ENCODE assay signal across 19 cellular contexts in genomic region chr19:1753730-1754442, GRCh38. TPM values are rescaled to one million over a fixed set of nuclear protein-coding genes. Genes with fewer than 3 reads are reported as not detected.
DNase-seq lines count a peak whose midpoint lies in the region; ATAC-seq and TF ChIP-seq lines count a peak whose summit lies in the region.
"Had no signal": no experiment of that assay in that cellular context is flagged by ENCODE, and none has a peak within 500 bp of the region (broad histone marks: within the 10 kb centered on the region; RNA-seq: fewer than 3 reads in every experiment).

No MANE protein-coding gene starts in this region.

- CTCF ChIA-PET in mammary epithelial cell (lab: Charles Lee; ENCODE audit: low non-redundant PET) (interaction anchor here (0.8 kb wide), 1 partner anchor 58 kb away, joined by 3 read pairs; no protein-coding TSS in a partner anchor), MCF 10A (lab: Yijun Ruan, JAX) (interaction anchor here (0.6 to 1.6 kb wide), 2 partner anchors 82 kb away, joined by 3 to 4 read pairs; no protein-coding TSS in a partner anchor), Calu3 (lab: Charles Lee) (no interaction called here)

- H3K36me3 Mint-ChIP-seq in MCF 10A (ENCODE audit: insufficient read depth, unreplicated experiment), result no peaks in the 10 kb centered on the region
- peaks cover 60% of the 10 kb centered on the region for H3K36me3 Mint-ChIP-seq in Calu3 (ENCODE audit: insufficient read depth, unreplicated experiment)
- H3K36me3 Mint-ChIP-seq: CD4-positive, alpha-beta memory T cell had no signal

- H3K4me1 Mint-ChIP-seq in MCF 10A (ENCODE audit: insufficient read depth, unreplicated experiment), result peaks cover 6% of the 10 kb centered on the region
- H3K4me1 Mint-ChIP-seq in Calu3 (ENCODE audit: low read depth, unreplicated experiment), result peaks cover 9% of the 10 kb centered on the region
- peaks cover 42% of the 10 kb centered on the region for H3K4me1 Mint-ChIP-seq in stimulated activated naive CD8-positive, alpha-beta T cell treated with anti-CD3 and anti-CD28 coated beads, Interleukin-15, amount 100 ng/mL, for 72 hours

- in situ Hi-C loops in mammary epithelial cell (cut with MboI; ENCODE audit: low sequenced_read_pairs in 2 of 2), result no loop called here

- H2AFZ ChIP-seq in mammary epithelial cell (ENCODE audit: low read depth, low read length), result no peak overlapping the region

- DNase-seq in mammary epithelial cell, result no peak
- no peak for DNase-seq in MCF 10A (ENCODE audit: unreplicated experiment)
- no peak for DNase-seq in Calu3
- no peak for DNase-seq in NT2/D1 (ENCODE audit: low read depth, low spot score)
- DNase-seq in activated CD4-positive, alpha-beta T cell treated with anti-CD3 and anti-CD28 coated beads, Interleukin-2, amount 50 U/mL, for 4 hours, result no peak
- DNase-seq in dedifferentiated amniotic fluid mesenchymal stem cell (ENCODE audit: extremely low spot score), result no peak
- DNase-seq in stimulated activated naive CD8-positive, alpha-beta T cell treated with anti-CD3 and anti-CD28 coated beads, Interleukin-15, amount 100 ng/mL, for 72 hours, result no peak
- DNase-seq: 8988T, BE2C, DMS 273 treated with DMSO at 0.1 percent for 48 hours, DMS79 treated with DMSO at 0.1 percent for 48 hours had no signal

- peaks cover 2% of the 10 kb centered on the region for H4K20me1 ChIP-seq in mammary epithelial cell (ENCODE audit: insufficient read depth, low read length)

- no peak overlapping the region for H3K9ac ChIP-seq in mammary epithelial cell (ENCODE audit: insufficient read depth, low read length)
- H3K9ac ChIP-seq in NT2/D1 (ENCODE audit: insufficient read length, low read depth), result no peak overlapping the region
- H3K9ac ChIP-seq: KMS-11 had no signal

- WGBS in mammary epithelial cell (ENCODE audit: low coverage, missing lambda C conversion rate), result 9% methylated on average over 17 of the region's 122 CpGs

- intact Hi-C loops in mammary epithelial cell (cut with micrococcal nuclease), result no loop called here
- intact Hi-C loops in MCF 10A (cut with micrococcal nuclease), result no loop called here
- intact Hi-C loops in Calu3 (cut with micrococcal nuclease; ENCODE audit: unreplicated experiment), result no loop called here

- H3K27ac Mint-ChIP-seq in MCF 10A (ENCODE audit: low read depth, unreplicated experiment), result no peak overlapping the region
- H3K27ac Mint-ChIP-seq in Calu3 (ENCODE audit: unreplicated experiment), result no peak overlapping the region
- no peak overlapping the region for H3K27ac Mint-ChIP-seq in stimulated activated naive CD8-positive, alpha-beta T cell treated with anti-CD3 and anti-CD28 coated beads, Interleukin-15, amount 100 ng/mL, for 72 hours
- H3K27ac Mint-ChIP-seq: CD14-positive monocyte had no signal

- H3K27me3 Mint-ChIP-seq in MCF 10A (ENCODE audit: insufficient read depth, unreplicated experiment) (peaks cover 55% of the 10 kb centered on the region), Calu3 (ENCODE audit: unreplicated experiment) (no peaks in the 10 kb centered on the region)
- peaks cover 83% of the 10 kb centered on the region for H3K27me3 Mint-ChIP-seq in stimulated activated naive CD8-positive, alpha-beta T cell treated with anti-CD3 and anti-CD28 coated beads, Interleukin-15, amount 100 ng/mL, for 72 hours

- H3K79me2 ChIP-seq in mammary epithelial cell (ENCODE audit: insufficient read depth, low read length), result no peaks in the 10 kb centered on the region

- H3K27me3 ChIP-seq in mammary epithelial cell (ENCODE audit: insufficient read depth, low read length), result peaks cover 57% of the 10 kb centered on the region
- peaks cover 98% of the 10 kb centered on the region for H3K27me3 ChIP-seq in NT2/D1 (ENCODE audit: insufficient read depth, insufficient read length)

- H3K4me1 ChIP-seq in mammary epithelial cell (ENCODE audit: insufficient read depth, low read length) (peaks cover 22% of the 10 kb centered on the region), NT2/D1 (ENCODE audit: insufficient read depth, insufficient read length) (peaks cover 35% of the 10 kb centered on the region)
- H3K4me1 ChIP-seq: BE2C, HAP-1 had no signal

- H3K27ac ChIP-seq in mammary epithelial cell (ENCODE audit: insufficient read depth, low read depth, low read length), result no peak overlapping the region
- H3K27ac ChIP-seq: HL-60, KMS-11 had no signal

- H3K9me3 Mint-ChIP-seq in MCF 10A (ENCODE audit: unreplicated experiment) (no peaks in the 10 kb centered on the region), Calu3 (ENCODE audit: low read depth, unreplicated experiment) (no peaks in the 10 kb centered on the region)
- no peaks in the 10 kb centered on the region for H3K9me3 Mint-ChIP-seq in stimulated activated naive CD8-positive, alpha-beta T cell treated with anti-CD3 and anti-CD28 coated beads, Interleukin-15, amount 100 ng/mL, for 72 hours

- H3K4me3 ChIP-seq in mammary epithelial cell (replicated peaks in 1 of 3; ENCODE audit: insufficient read depth in 1 of 3, low read depth in 2 of 3, low read length in 3 of 3) (no peak overlapping the region), NT2/D1 (ENCODE audit: insufficient read length, low read depth) (peak overlapping the region; percentile 15)
- H3K4me3 ChIP-seq: HAP-1 had no signal

- H3K36me3 ChIP-seq in mammary epithelial cell (ENCODE audit: insufficient read depth, low read length) (no peaks in the 10 kb centered on the region), NT2/D1 (ENCODE audit: insufficient read depth, insufficient read length, low read length) (no peaks in the 10 kb centered on the region)
- H3K36me3 ChIP-seq: BE2C, HAP-1 had no signal

- POLR2A ChIA-PET in MCF 10A (lab: Yijun Ruan, JAX), result no interaction called here

- BruUV-seq in mammary epithelial cell (replicated peaks; lab: Mats Ljungman, UMichigan) (no TSS peak), MCF 10A (replicated peaks; lab: Mats Ljungman, UMichigan) (no TSS peak), Calu3 (replicated peaks; lab: Mats Ljungman, UMichigan) (no TSS peak)

- H3K9me3 ChIP-seq in mammary epithelial cell (replicated peaks; ENCODE audit: insufficient read depth, low read length), result no peaks in the 10 kb centered on the region
- no peaks in the 10 kb centered on the region for H3K9me3 ChIP-seq in NT2/D1 (ENCODE audit: insufficient read depth, low read length)
- H3K9me3 ChIP-seq: BE2C, HAP-1 had no signal

- dilution Hi-C loops in mammary epithelial cell (cut with HindIII; ENCODE audit: low sequenced_read_pairs), result no loop called here

- ATAC-seq in HG03135 (IDR thresholded peaks at IDR 0.05; ENCODE audit: unreplicated experiment), result no peak
- no peak for ATAC-seq in stimulated activated naive CD8-positive, alpha-beta T cell treated with anti-CD3 and anti-CD28 coated beads, Interleukin-15, amount 100 ng/mL, for 72 hours

- no peak for TF ChIP-seq CTCF in mammary epithelial cell (conservative IDR thresholded peaks at IDR 0.05 in 1 of 2, IDR thresholded peaks at IDR 0.05 in 1 of 2; ENCODE audit: extremely low read depth in 1 of 2, insufficient read depth in 1 of 2, low read depth in 1 of 2, low read length in 2 of 2)
- no peak for TF ChIP-seq CTCF in MCF 10A (IDR thresholded peaks at IDR 0.05; ENCODE audit: unreplicated experiment)
- no peak for TF ChIP-seq CTCF in Calu3 (IDR thresholded peaks at IDR 0.05; ENCODE audit: unreplicated experiment)

- H3K4me2 ChIP-seq in mammary epithelial cell (ENCODE audit: insufficient read depth, low read depth, low read length), result peak overlapping the region; percentile 42
- H3K4me2 ChIP-seq: KMS-11 had no signal

- H3K4me3 Mint-ChIP-seq in MCF 10A (ENCODE audit: unreplicated experiment) (no peak overlapping the region), Calu3 (ENCODE audit: low read depth, unreplicated experiment) (peak overlapping the region; percentile 61)
- no peak overlapping the region for H3K4me3 Mint-ChIP-seq in stimulated activated naive CD8-positive, alpha-beta T cell treated with anti-CD3 and anti-CD28 coated beads, Interleukin-15, amount 100 ng/mL, for 72 hours

RNA-seq across cellular contexts. Expression of gene ONECUT3, which starts 0.6 kb away (rescaled TPM):
- total RNA-seq in mammary epithelial cell (under 1 TPM in 1 of 2 donors, not detected in 1; 0.09 TPM), MCF 10A (2022) (0.02 TPM in 1 of 2 replicates, not detected in the other), Calu3 (2022) (20.0 and 25.7 TPM in 2 replicates)
- 0.01 TPM for polyA plus RNA-seq in mammary epithelial cell
- not detected for polyA minus RNA-seq in mammary epithelial cell
- total RNA-seq: CD4-positive, alpha-beta memory T cell; H1; HT1080 had no signal
- polyA plus RNA-seq: CD14-positive monocyte; CD4-positive, alpha-beta memory T cell; H1 had no signal

RNA-seq across cellular contexts. Expression of gene ATP8B3, which starts 58.2 kb away (rescaled TPM):
- 1 to 10 TPM; 1.0 to 2.7 TPM for total RNA-seq in mammary epithelial cell
- 5.3 TPM for polyA plus RNA-seq in mammary epithelial cell
- 10.5 TPM for polyA minus RNA-seq in mammary epithelial cell
- total RNA-seq in MCF 10A (2022), result 5.6 and 9.3 TPM in 2 replicates
- 5.9 and 6.7 TPM in 2 replicates for total RNA-seq in Calu3 (2022)

Comparison
In these comparisons a context has a peak if more than half of its experiments do, and no peak if none do; other contexts are left out.
1. RNA of gene ONECUT3, which starts 0.6 kb away (total RNA-seq): 20.0 to 25.7 TPM in Calu3; 0.09 TPM in mammary epithelial cell and 0.02 TPM in MCF 10A; every median in the first group is over 10 times any median in the second.